14 cellular contexts compared by ENCODE assay signal in the genomic region with DNA sequence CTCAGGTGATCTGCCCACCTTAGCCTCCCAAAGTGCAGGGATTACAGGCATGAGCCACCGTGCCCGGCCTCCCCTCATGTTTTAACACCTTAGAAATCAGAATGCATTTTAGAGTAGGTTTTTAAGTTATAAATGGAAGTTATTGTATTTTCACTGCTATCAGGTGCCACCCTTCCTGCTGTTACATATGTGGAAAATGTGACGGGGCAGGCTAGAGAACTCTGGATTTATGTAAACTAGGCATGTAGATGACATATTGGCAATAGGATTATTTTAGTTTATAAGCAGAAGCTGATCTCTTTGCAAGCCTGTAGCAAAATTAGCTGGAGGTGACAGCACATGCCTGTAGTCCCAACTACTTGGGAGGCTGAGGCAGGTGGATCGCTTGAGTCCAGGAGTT. TPM values are rescaled to one million over a fixed set of nuclear protein-coding genes. Genes with fewer than 3 reads are reported as not detected.
DNase-seq lines count a peak whose midpoint lies in the region; ATAC-seq and TF ChIP-seq lines count a peak whose summit lies in the region.
"Had no signal": no experiment of that assay in that cellular context is flagged by ENCODE, and none has a peak within 500 bp of the region (broad histone marks: within the 10 kb centered on the region; RNA-seq: fewer than 3 reads in every experiment).

No MANE protein-coding gene starts in this region.

- no peak for DNase-seq in activated naive CD4-positive, alpha-beta T cell treated with anti-CD3 and anti-CD28 coated beads, Interleukin-2, amount 50 U/mL, for 16 hours
- DNase-seq in T-cell (no peak), suprapubic skin (ENCODE audit: low spot score in 2 of 2) (no peak), activated gamma-delta T cell (lab: John Stamatoyannopoulos, UW) (no peak), anterior cingulate cortex (lab: John Stamatoyannopoulos, UW) (no peak)
- DNase-seq: activated CD8-positive, alpha-beta memory T cell treated with anti-CD3 and anti-CD28 coated beads, Interleukin-2, amount 50 U/mL, for 4 hours; C1 segment of cervical spinal cord; NCI-H524 had no signal

- H3K9me3 ChIP-seq in iPS-20b (ENCODE audit: insufficient read depth, low read depth, low read length) (peaks cover 7% of the 10 kb centered on the region; the same call in 1 of the 2 replicates), suprapubic skin (no peaks in the 10 kb centered on the region)

- H3K4me1 ChIP-seq in iPS-20b (ENCODE audit: insufficient read depth, low read length) (peaks cover 3% of the 10 kb centered on the region), suprapubic skin (peaks cover 44% of the 10 kb centered on the region)

- no peak for TF ChIP-seq POLR2A in suprapubic skin (IDR thresholded peaks at IDR 0.05)

- peak overlapping the region; percentile 98 for H3K4me3 Mint-ChIP-seq in activated naive CD4-positive, alpha-beta T cell treated with anti-CD3 and anti-CD28 coated beads, Interleukin-2, amount 50 U/mL, for 24 hours
- peak overlapping the region; percentile 96 to 97 (median 97) for H3K4me3 Mint-ChIP-seq in T-cell

- POLR2A ChIA-PET in T-cell (lab: Charles Lee) = interaction anchor here in 1 of 2 donors (0.7 kb wide), 1 partner anchor 67 kb away, joined by 7 read pairs; no protein-coding TSS in a partner anchor

- no peak overlapping the region for H3K27ac ChIP-seq in iPS-20b (ENCODE audit: low read length)
- no peak overlapping the region for H3K27ac ChIP-seq in suprapubic skin

- peak overlapping the region; percentile 36; the same call in 1 of the 2 replicates for H3K4me3 ChIP-seq in iPS-20b (ENCODE audit: low read length)
- H3K4me3 ChIP-seq in suprapubic skin = peak overlapping the region; percentile 6

- peak overlapping the region; percentile 8 for H3K27ac Mint-ChIP-seq in activated naive CD4-positive, alpha-beta T cell treated with anti-CD3 and anti-CD28 coated beads, Interleukin-2, amount 50 U/mL, for 24 hours
- H3K27ac Mint-ChIP-seq in T-cell = peak overlapping the region in 1 of 2 donors; percentile 16

- ATAC-seq in T-cell (replicated peaks in 1 of 4) (no peak), HG02798 (IDR thresholded peaks at IDR 0.05; ENCODE audit: poor library complexity, unreplicated experiment) (no peak)

- peaks cover 59% of the 10 kb centered on the region for H3K4me1 Mint-ChIP-seq in activated naive CD4-positive, alpha-beta T cell treated with anti-CD3 and anti-CD28 coated beads, Interleukin-2, amount 50 U/mL, for 24 hours
- peaks cover 48 to 68% (median 61%) of the 10 kb centered on the region in 3 donors for H3K4me1 Mint-ChIP-seq in T-cell

- H3K36me3 Mint-ChIP-seq in activated naive CD4-positive, alpha-beta T cell treated with anti-CD3 and anti-CD28 coated beads, Interleukin-2, amount 50 U/mL, for 24 hours = peaks cover 10% of the 10 kb centered on the region
- peaks cover 35% of the 10 kb centered on the region for H3K36me3 Mint-ChIP-seq in T-cell

- H3K9me3 Mint-ChIP-seq in activated naive CD4-positive, alpha-beta T cell treated with anti-CD3 and anti-CD28 coated beads, Interleukin-2, amount 50 U/mL, for 24 hours = no peaks in the 10 kb centered on the region
- H3K9me3 Mint-ChIP-seq in T-cell = no peaks in the 10 kb centered on the region

- H3K9ac ChIP-seq in iPS-20b (ENCODE audit: low read depth, low read length) = no peak overlapping the region

- TF ChIP-seq CTCF in suprapubic skin (IDR thresholded peaks at IDR 0.05) = no peak

- peaks cover 25% of the 10 kb centered on the region for H3K27me3 ChIP-seq in iPS-20b (ENCODE audit: insufficient read depth, low read length)
- H3K27me3 ChIP-seq in suprapubic skin = no peaks in the 10 kb centered on the region

- H3K36me3 ChIP-seq in iPS-20b (ENCODE audit: insufficient read depth, low read depth, low read length) (peaks cover 52% of the 10 kb centered on the region), suprapubic skin (peaks cover 40% of the 10 kb centered on the region)

- no peaks in the 10 kb centered on the region for H3K27me3 Mint-ChIP-seq in activated naive CD4-positive, alpha-beta T cell treated with anti-CD3 and anti-CD28 coated beads, Interleukin-2, amount 50 U/mL, for 24 hours
- no peaks in the 10 kb centered on the region for H3K27me3 Mint-ChIP-seq in T-cell

- CTCF ChIA-PET in T-cell (lab: Charles Lee) = interaction anchor here (0.9 to 5.3 kb wide), 6 partner anchors 9 to 50 kb away, joined by 4 to 27 read pairs (median 14); no protein-coding TSS in a partner anchor

- TF ChIP-seq EP300 in suprapubic skin (IDR thresholded peaks at IDR 0.05) = no peak

- 86% methylated on average over 4 of the region's 4 CpGs for WGBS in suprapubic skin

RNA-seq across cellular contexts. Expression of gene CASP2, which starts 2.1 kb away (rescaled TPM):
- 10 to 100 TPM; 43.4 to 83.6 (median 73.7) TPM for total RNA-seq in T-cell
- 10 to 100 TPM; 13.7 to 36.5 (median 25.3) TPM for total RNA-seq in suprapubic skin

RNA-seq across cellular contexts. Expression of gene TMEM139, which starts 5.5 kb away (rescaled TPM):
- 1 to 10 TPM in 3 of 5 donors, under 1 TPM in 1, not detected in 1; 0.66 to 1.6 (median 1.2) TPM for total RNA-seq in T-cell
- 10 to 100 TPM in 2 of 4 donors, 1 to 10 TPM in 2; 3.3 to 11.0 (median 8.1) TPM for total RNA-seq in suprapubic skin
- total RNA-seq: dermis microvascular lymphatic vessel endothelial cell, lung microvascular endothelial cell, SK-MEL-5 had no signal

RNA-seq across cellular contexts. Expression of gene CLCN1, which starts 25.6 kb away (rescaled TPM):
- total RNA-seq in T-cell (not detected), suprapubic skin (under 1 TPM in 1 of 4 donors, not detected in 3; 0.64 TPM)
- total RNA-seq: dermis microvascular lymphatic vessel endothelial cell, lung microvascular endothelial cell, SK-MEL-5 had no signal

RNA-seq across cellular contexts. Expression of gene GSTK1, which starts 27.1 kb away (rescaled TPM):
- total RNA-seq in T-cell (100 to 1,000 TPM; 347 to 524 (median 406) TPM), suprapubic skin (100 to 1,000 TPM; 136 to 177 (median 166) TPM)
